8 cellular contexts compared by ENCODE assay signal in genomic region chr2:55431982-55432627, GRCh38. TPM values are rescaled to one million over a fixed set of nuclear protein-coding genes. Genes with fewer than 3 reads are reported as not detected.
A peak's percentile ranks its signal among the peaks of the same experiment; 100 is the strongest.
DNase-seq lines count a peak whose midpoint lies in the region; ATAC-seq, FAIRE-seq and TF ChIP-seq lines count a peak whose summit lies in the region.

No MANE protein-coding gene starts in this region.

- TF ChIP-seq CTCF in astrocyte (IDR thresholded peaks at IDR 0.05; ENCODE audit: insufficient read depth, low read depth, low read length) (peak; percentile 60), tibial nerve (IDR thresholded peaks at IDR 0.05) (peak; percentile 50 to 65 (median 56))

- no peaks in the 10 kb centered on the region for H3K4me1 Mint-ChIP-seq in astrocyte (ENCODE audit: low read depth, unreplicated experiment)

- H2AFZ ChIP-seq in astrocyte (ENCODE audit: low read depth, low read length): no peak overlapping the region

- TF ChIP-seq POLR2A in tibial nerve (IDR thresholded peaks at IDR 0.05): no peak

- no peaks in the 10 kb centered on the region for H3K36me3 Mint-ChIP-seq in astrocyte (ENCODE audit: low read depth, unreplicated experiment)

- in situ Hi-C loops in KBM-7 (cut with MboI; ENCODE audit: low pct_unique_long_range_greater_than_20kb, low sequenced_read_pairs): no loop called here

- no peak overlapping the region for H3K4me3 Mint-ChIP-seq in astrocyte (ENCODE audit: unreplicated experiment)

- H3K27me3 Mint-ChIP-seq in astrocyte (ENCODE audit: low read depth, unreplicated experiment): no peaks in the 10 kb centered on the region

- no peak overlapping the region for H3K4me3 ChIP-seq in astrocyte (ENCODE audit: insufficient read depth, low read depth, low read length)
- no peak overlapping the region for H3K4me3 ChIP-seq in tibial nerve

- H3K36me3 ChIP-seq in astrocyte (ENCODE audit: insufficient read depth, low read length) (no peaks in the 10 kb centered on the region), tibial nerve (no peaks in the 10 kb centered on the region)

- no peaks in the 10 kb centered on the region for H3K79me2 ChIP-seq in astrocyte (ENCODE audit: insufficient read depth, low read length)

- peak; percentile 55 for FAIRE-seq in astrocyte (lab: Jason Lieb, UNC)

- H3K9me3 ChIP-seq in astrocyte (ENCODE audit: insufficient read depth, low read depth, low read length) (no peaks in the 10 kb centered on the region), tibial nerve (no peaks in the 10 kb centered on the region)

- H3K4me2 ChIP-seq in astrocyte (ENCODE audit: low read length): no peak overlapping the region

- no peak overlapping the region for H3K9ac ChIP-seq in astrocyte (ENCODE audit: low read length)

- TF ChIP-seq EP300 in tibial nerve (IDR thresholded peaks at IDR 0.05): no peak

- peak; percentile 60 for ATAC-seq in GM18502 (IDR thresholded peaks at IDR 0.05; ENCODE audit: poor library complexity, unreplicated experiment)

- H3K4me1 ChIP-seq in astrocyte (ENCODE audit: insufficient read depth, low read length) (no peaks in the 10 kb centered on the region), tibial nerve (peaks cover 0 to 6% (median 0%) of the 10 kb centered on the region in 4 donors)

- 37% methylated on average over 3 of the region's 3 CpGs for WGBS in tibial nerve, 2 donors

- H3K27ac Mint-ChIP-seq in astrocyte (ENCODE audit: unreplicated experiment): no peak overlapping the region

- H3K27ac ChIP-seq in astrocyte (ENCODE audit: low read depth, low read length) (no peak overlapping the region), tibial nerve (no peak overlapping the region)

- H3K27me3 ChIP-seq in astrocyte (ENCODE audit: insufficient read depth, low read length): no peaks in the 10 kb centered on the region
- H3K27me3 ChIP-seq in tibial nerve: no peaks in the 10 kb centered on the region

- H4K20me1 ChIP-seq in astrocyte (ENCODE audit: insufficient read depth, low read length): no peaks in the 10 kb centered on the region

- peak; percentile 30 for DNase-seq in AG08396 (ENCODE audit: low spot score)
- peak; percentile 49 for DNase-seq in KBM-7
- peak; percentile 15 for DNase-seq in astrocyte (ENCODE audit: low read depth)
- DNase-seq in iPS-NIHi7 (ENCODE audit: extremely low spot score): peak; percentile 21
- no peak for DNase-seq in tibial nerve (ENCODE audit: low spot score in 2 of 2)
- DNase-seq in NCI-H524 treated with DMSO at 0.1 percent for 48 hours (lab: John Stamatoyannopoulos, UW): no peak
- no peak for DNase-seq in putamen (ENCODE audit: low spot score)

- H3K9me3 Mint-ChIP-seq in astrocyte (ENCODE audit: unreplicated experiment): no peaks in the 10 kb centered on the region

RNA-seq across cellular contexts. Expression of gene CCDC88A, which starts 12.4 kb away (rescaled TPM):
- total RNA-seq in astrocyte (66.7 and 74.6 TPM in 2 replicates), tibial nerve (10 to 100 TPM; 41.0 to 64.7 (median 57.5) TPM)

Comparison
In these comparisons a context has a peak if more than half of its experiments do, and no peak if none do; other contexts are left out.
1. DNase-seq: peak in AG08396 (single experiment), KBM-7 (single experiment), astrocyte (single experiment) and iPS-NIHi7 (single experiment); none in tibial nerve (0 of 2), NCI-H524 treated with DMSO at 0.1 percent for 48 hours (single experiment) and putamen (single experiment).